In genomic region chr14:75307700-75308379, GRCh38 we compare ENCODE assay signal across 8 cellular contexts. TPM values are rescaled to one million over a fixed set of nuclear protein-coding genes. Genes with fewer than 3 reads are reported as not detected.
DNase-seq lines count a peak whose midpoint lies in the region; ATAC-seq and TF ChIP-seq lines count a peak whose summit lies in the region.

No MANE protein-coding gene starts in this region.

- H3K27me3 Mint-ChIP-seq in CD4-positive, alpha-beta memory T cell, result peaks cover 1 to 3% of the 10 kb centered on the region in 2 donors

- no peak overlapping the region for H3K27ac ChIP-seq in CD4-positive, alpha-beta memory T cell (ENCODE audit: low read depth, low read length)
- H3K27ac ChIP-seq in dorsolateral prefrontal cortex, result peak overlapping the region in 4 of 59 donors; percentile 13 to 55 (median 32)
- H3K27ac ChIP-seq in lower lobe of right lung, result no peak overlapping the region

- TF ChIP-seq CTCF in dorsolateral prefrontal cortex (IDR thresholded peaks at IDR 0.05 in 54 of 56, conservative IDR thresholded peaks at IDR 0.05 in 2 of 56; ENCODE audit: low read depth in 1 of 56, partially characterized antibody in 56 of 56) (peak; percentile 82 to 99 (median 97)), lower lobe of right lung (IDR thresholded peaks at IDR 0.05) (peak; percentile 95)

- DNase-seq in CD4-positive, alpha-beta memory T cell, result peak; percentile 56 to 68 (median 63)
- DNase-seq in HK-2 (ENCODE audit: unreplicated experiment), result peak; percentile 83
- peak; percentile 59 for DNase-seq in NCI-H748 treated with DMSO at 0.1 percent for 48 hours (lab: John Stamatoyannopoulos, UW)
- peak; percentile 63 to 67 for DNase-seq in activated CD4-positive, alpha-beta T cell treated with anti-CD3 and anti-CD28 coated beads, Interleukin-2, amount 50 U/mL, for 4 hours
- peak; percentile 71 to 89 (median 84) for DNase-seq in dorsolateral prefrontal cortex
- peak; percentile 86 for DNase-seq in lower lobe of right lung
- peak; percentile 42 for DNase-seq in stimulated activated CD8-positive, alpha-beta memory T cell treated with anti-CD3 and anti-CD28 coated beads, Interleukin-15, amount 100 ng/mL, for 1 hour (ENCODE audit: low read depth)

- peaks cover 4 to 19% (median 8%) of the 10 kb centered on the region in 4 donors for H3K4me1 Mint-ChIP-seq in CD4-positive, alpha-beta memory T cell

- no peaks in the 10 kb centered on the region for H3K36me3 ChIP-seq in CD4-positive, alpha-beta memory T cell (ENCODE audit: insufficient read depth, low read length)
- H3K36me3 ChIP-seq in lower lobe of right lung, result no peaks in the 10 kb centered on the region

- intact Hi-C loops in CD4-positive, alpha-beta memory T cell (cut with micrococcal nuclease), result loop anchor here (1.0 kb wide), 4 partner anchors 146 to 346 kb away; no protein-coding TSS in a partner anchor
- intact Hi-C loops in dorsolateral prefrontal cortex (cut with DNase I) (loop anchor here (1.0 to 10.0 kb wide), 5 partner anchors 119 to 393 kb away; partner anchors contain the start of gene JDP2 (in 2 of the 2)), lower lobe of right lung (cut with DNase I) (no loop called here)

- peaks cover 6% of the 10 kb centered on the region for H3K4me1 ChIP-seq in CD4-positive, alpha-beta memory T cell (ENCODE audit: insufficient read depth, low read length)
- peaks cover 22% of the 10 kb centered on the region for H3K4me1 ChIP-seq in lower lobe of right lung

- POLR2A ChIA-PET in CD4-positive, alpha-beta memory T cell (lab: Charles Lee; ENCODE audit: partially characterized antibody), result interaction anchor here (0.6 kb wide), 1 partner anchor 26 kb away, joined by 3 read pairs; no protein-coding TSS in a partner anchor

- ATAC-seq in lower lobe of right lung (peak; percentile 66 to 76), GM18519 (IDR thresholded peaks at IDR 0.05; ENCODE audit: low FRiP score, unreplicated experiment) (no peak)

- H3K27ac Mint-ChIP-seq in CD4-positive, alpha-beta memory T cell, result no peak overlapping the region

- H3K27me3 ChIP-seq in CD4-positive, alpha-beta memory T cell (ENCODE audit: insufficient read depth, low read length), result no peaks in the 10 kb centered on the region
- H3K27me3 ChIP-seq in dorsolateral prefrontal cortex (no peaks in the 10 kb centered on the region), lower lobe of right lung (ENCODE audit: low read depth) (no peaks in the 10 kb centered on the region)

- H3K9me3 Mint-ChIP-seq in CD4-positive, alpha-beta memory T cell, result no peaks in the 10 kb centered on the region

- no peak overlapping the region for H3K4me3 ChIP-seq in CD4-positive, alpha-beta memory T cell (ENCODE audit: low read length in 2 of 2)
- no peak overlapping the region for H3K4me3 ChIP-seq in dorsolateral prefrontal cortex
- no peak overlapping the region for H3K4me3 ChIP-seq in lower lobe of right lung

- no peaks in the 10 kb centered on the region for H3K36me3 Mint-ChIP-seq in CD4-positive, alpha-beta memory T cell

- peak overlapping the region in 1 of 8 donors; percentile 26 for H3K4me3 Mint-ChIP-seq in CD4-positive, alpha-beta memory T cell

- no peaks in the 10 kb centered on the region for H3K9me3 ChIP-seq in CD4-positive, alpha-beta memory T cell (ENCODE audit: control insufficient read depth in 1 of 2, low read length in 2 of 2)
- H3K9me3 ChIP-seq in lower lobe of right lung, result no peaks in the 10 kb centered on the region

- CTCF ChIA-PET in CD4-positive, alpha-beta memory T cell (lab: Charles Lee; ENCODE audit: partially characterized antibody), result interaction anchor here (0.5 to 11.0 kb wide), 20 partner anchors 9 to 349 kb away, joined by 3 to 121 read pairs (median 5); no protein-coding TSS in a partner anchor

RNA-seq across cellular contexts. Expression of gene FOS, which starts 29.2 kb away (rescaled TPM):
- total RNA-seq in CD4-positive, alpha-beta memory T cell, result 1 to 10 TPM; 4.1 to 4.3 TPM
- 100 to 1,000 TPM; 162 to 519 TPM for polyA plus RNA-seq in CD4-positive, alpha-beta memory T cell
- total RNA-seq in dorsolateral prefrontal cortex, result 100 to 1,000 TPM in 38 of 120 experiments, 10 to 100 TPM in 81, 1 to 10 TPM in 1; 7.4 to 738 (median 68.8) TPM
- 302 TPM for total RNA-seq in lower lobe of right lung
